In genomic region chr4:111933703-111934102, GRCh38 we compare ENCODE assay signal across 5 cellular contexts.
"Had no signal": no experiment of that assay in that cellular context is flagged by ENCODE, and none has a peak within 500 bp of the region (broad histone marks: within the 10 kb centered on the region; RNA-seq: fewer than 3 reads in every experiment).

No MANE protein-coding gene starts in this region.

- H3K9me3 ChIP-seq: HAP-1 had no signal

- H3K4me1 ChIP-seq: HAP-1 had no signal

- H3K36me3 ChIP-seq: HAP-1 had no signal

- DNase-seq: GOT3, H7, IMR-90 had no signal

- H3K4me3 ChIP-seq: HAP-1, K562 had no signal
